In the genomic region with DNA sequence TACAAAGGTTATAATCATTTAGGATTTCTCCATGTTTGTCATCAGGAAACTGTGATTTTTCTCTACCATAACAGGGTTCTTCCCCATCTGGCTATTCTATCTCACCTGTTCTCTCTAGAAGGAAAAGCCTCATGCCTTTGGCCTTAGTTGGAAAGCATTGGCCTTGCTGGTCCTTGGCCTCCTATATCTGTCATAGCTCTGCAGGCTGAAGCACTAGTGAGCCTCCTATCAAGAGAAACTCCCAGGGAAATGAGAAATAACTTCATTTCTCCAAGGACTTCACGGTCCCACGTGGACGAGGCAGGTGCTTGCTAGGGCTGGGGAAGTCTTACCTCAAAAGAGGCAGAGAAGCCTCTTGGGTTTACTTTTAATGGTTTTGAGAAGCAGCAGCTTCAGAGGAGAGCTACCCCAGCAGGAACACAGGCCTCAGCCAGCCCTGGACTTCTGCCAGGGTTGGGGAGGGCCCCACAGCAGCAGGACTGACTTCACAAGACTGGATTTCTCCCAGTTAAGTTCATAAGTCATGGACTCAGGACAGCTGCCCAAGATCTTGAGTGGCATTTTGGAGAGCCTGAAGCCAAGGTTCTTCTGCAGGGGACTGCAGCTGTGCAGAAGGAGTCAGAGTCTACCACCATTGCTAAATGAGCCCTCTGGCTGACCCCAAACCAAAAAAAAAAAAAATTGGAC, we compare ENCODE assay signal across 2 cellular contexts.
TF ChIP-seq lines count a peak whose summit lies in the region.

No MANE protein-coding gene starts in this region.

TF ChIP-seq in IMR-90, 13 proteins besides CTCF, POLR2A, EP300 and RAD21 (continued from another document):
- TF ChIP-seq NFE2L2 (IDR thresholded peaks at IDR 0.05; ENCODE audit: low read depth, low read length) = no peak
- no peak for TF ChIP-seq MAFK (IDR thresholded peaks at IDR 0.05; ENCODE audit: low read depth, low read length)
- TF ChIP-seq, protein P1, sequence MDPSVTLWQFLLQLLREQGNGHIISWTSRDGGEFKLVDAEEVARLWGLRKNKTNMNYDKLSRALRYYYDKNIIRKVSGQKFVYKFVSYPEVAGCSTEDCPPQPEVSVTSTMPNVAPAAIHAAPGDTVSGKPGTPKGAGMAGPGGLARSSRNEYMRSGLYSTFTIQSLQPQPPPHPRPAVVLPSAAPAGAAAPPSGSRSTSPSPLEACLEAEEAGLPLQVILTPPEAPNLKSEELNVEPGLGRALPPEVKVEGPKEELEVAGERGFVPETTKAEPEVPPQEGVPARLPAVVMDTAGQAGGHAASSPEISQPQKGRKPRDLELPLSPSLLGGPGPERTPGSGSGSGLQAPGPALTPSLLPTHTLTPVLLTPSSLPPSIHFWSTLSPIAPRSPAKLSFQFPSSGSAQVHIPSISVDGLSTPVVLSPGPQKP (IDR thresholded peaks at IDR 0.05; ENCODE audit: borderline replicate concordance, low read depth, low read length) = no peak
- peak; percentile 35; the same call in 1 of the 2 replicates for TF ChIP-seq MAZ (IDR thresholded peaks at IDR 0.05; ENCODE audit: borderline replicate concordance, low read depth, low read length)
TF ChIP-seq in IMR-90: peak in this region for 1.

TF ChIP-seq in WTC11, 78 proteins besides CTCF, POLR2A, EP300 and RAD21:
- TF ChIP-seq ARID4B (CRISPR knock-in tag; IDR thresholded peaks at IDR 0.05; ENCODE audit: borderline replicate concordance) = no peak
- no peak for TF ChIP-seq MYBL2 (CRISPR knock-in tag; IDR thresholded peaks at IDR 0.05)
- TF ChIP-seq TCF7 (CRISPR knock-in tag; IDR thresholded peaks at IDR 0.05; ENCODE audit: low read depth) = no peak
- TF ChIP-seq ETV6 (CRISPR knock-in tag; IDR thresholded peaks at IDR 0.05) = no peak
- no peak for TF ChIP-seq MLX (CRISPR knock-in tag; IDR thresholded peaks at IDR 0.05)
- TF ChIP-seq AR (CRISPR knock-in tag; IDR thresholded peaks at IDR 0.05) = no peak
- no peak for TF ChIP-seq FOXK1 (CRISPR knock-in tag; IDR thresholded peaks at IDR 0.05)
- TF ChIP-seq, protein P2, sequence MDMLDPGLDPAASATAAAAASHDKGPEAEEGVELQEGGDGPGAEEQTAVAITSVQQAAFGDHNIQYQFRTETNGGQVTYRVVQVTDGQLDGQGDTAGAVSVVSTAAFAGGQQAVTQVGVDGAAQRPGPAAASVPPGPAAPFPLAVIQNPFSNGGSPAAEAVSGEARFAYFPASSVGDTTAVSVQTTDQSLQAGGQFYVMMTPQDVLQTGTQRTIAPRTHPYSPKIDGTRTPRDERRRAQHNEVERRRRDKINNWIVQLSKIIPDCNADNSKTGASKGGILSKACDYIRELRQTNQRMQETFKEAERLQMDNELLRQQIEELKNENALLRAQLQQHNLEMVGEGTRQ (CRISPR knock-in tag; IDR thresholded peaks at IDR 0.05) = no peak
- TF ChIP-seq ELF4 (CRISPR knock-in tag; IDR thresholded peaks at IDR 0.05; ENCODE audit: low read depth) = no peak
- no peak for TF ChIP-seq RORB (CRISPR knock-in tag; IDR thresholded peaks at IDR 0.05)
- no peak for TF ChIP-seq EMX1 (CRISPR knock-in tag; IDR thresholded peaks at IDR 0.05)
- TF ChIP-seq ZNF423 (CRISPR knock-in tag; IDR thresholded peaks at IDR 0.05) = no peak
- TF ChIP-seq ZNF138 (CRISPR knock-in tag; conservative IDR thresholded peaks at IDR 0.05) = no peak
- TF ChIP-seq, protein P3, sequence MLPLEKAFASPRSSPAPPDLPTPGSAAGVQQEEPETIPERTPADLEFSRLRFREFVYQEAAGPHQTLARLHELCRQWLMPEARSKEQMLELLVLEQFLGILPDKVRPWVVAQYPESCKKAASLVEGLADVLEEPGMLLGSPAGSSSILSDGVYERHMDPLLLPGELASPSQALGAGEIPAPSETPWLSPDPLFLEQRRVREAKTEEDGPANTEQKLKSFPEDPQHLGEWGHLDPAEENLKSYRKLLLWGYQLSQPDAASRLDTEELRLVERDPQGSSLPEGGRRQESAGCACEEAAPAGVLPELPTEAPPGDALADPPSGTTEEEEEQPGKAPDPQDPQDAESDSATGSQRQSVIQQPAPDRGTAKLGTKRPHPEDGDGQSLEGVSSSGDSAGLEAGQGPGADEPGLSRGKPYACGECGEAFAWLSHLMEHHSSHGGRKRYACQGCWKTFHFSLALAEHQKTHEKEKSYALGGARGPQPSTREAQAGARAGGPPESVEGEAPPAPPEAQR (CRISPR knock-in tag; IDR thresholded peaks at IDR 0.05) = no peak
- TF ChIP-seq OVOL2 (CRISPR knock-in tag; IDR thresholded peaks at IDR 0.05; ENCODE audit: borderline replicate concordance) = no peak
